Comparison of ENCODE assay signal across 10 cellular contexts in genomic region chr17:39094607-39095308, GRCh38. TPM values are rescaled to one million over a fixed set of nuclear protein-coding genes. Genes with fewer than 3 reads are reported as not detected.
A peak's percentile ranks its signal among the peaks of the same experiment; 100 is the strongest.
DNase-seq lines count a peak whose midpoint lies in the region; TF ChIP-seq lines count a peak whose summit lies in the region.
"Had no signal": no experiment of that assay in that cellular context is flagged by ENCODE, and none has a peak within 500 bp of the region (broad histone marks: within the 10 kb centered on the region; RNA-seq: fewer than 3 reads in every experiment).

No MANE protein-coding gene starts in this region.

- peaks cover 82% of the 10 kb centered on the region for H3K4me1 Mint-ChIP-seq in stimulated activated naive CD8-positive, alpha-beta T cell treated with anti-CD3 and anti-CD28 coated beads, Interleukin-15, Interleukin-2, amounts not matched to agents 100 ng/mL and 50 ng/mL, for 24 hours (ENCODE audit: low read depth)

- H3K36me3 ChIP-seq in esophagus (ENCODE audit: control insufficient read depth in 2 of 2, insufficient read depth in 2 of 2, low read length in 1 of 2), result no peaks in the 10 kb centered on the region
- H3K36me3 ChIP-seq in prostate gland, result no peaks in the 10 kb centered on the region

- peak overlapping the region; percentile 43 to 56 for H3K27ac ChIP-seq in esophagus (ENCODE audit: low read depth in 2 of 2, low read length in 1 of 2)
- no peak overlapping the region for H3K27ac ChIP-seq in prostate gland

- no peaks in the 10 kb centered on the region for H3K36me3 Mint-ChIP-seq in stimulated activated naive CD8-positive, alpha-beta T cell treated with anti-CD3 and anti-CD28 coated beads, Interleukin-15, Interleukin-2, amounts not matched to agents 100 ng/mL and 50 ng/mL, for 24 hours (ENCODE audit: low read depth)
- H3K36me3 Mint-ChIP-seq: naive B cell had no signal

- H3K9me3 Mint-ChIP-seq in stimulated activated naive CD8-positive, alpha-beta T cell treated with anti-CD3 and anti-CD28 coated beads, Interleukin-15, Interleukin-2, amounts not matched to agents 100 ng/mL and 50 ng/mL, for 24 hours, result no peaks in the 10 kb centered on the region
- H3K9me3 Mint-ChIP-seq: naive B cell had no signal

- DNase-seq in activated T-cell treated with anti-CD3 and anti-CD28 coated beads for 24 hours (ENCODE audit: low read depth) (peak; percentile 11), activated T-cell treated with anti-CD3 and anti-CD28 coated beads for 4 hours (no peak), NCI-H1417 treated with DMSO at 0.1 percent for 48 hours (lab: John Stamatoyannopoulos, UW) (no peak), prostate gland (ENCODE audit: low spot score) (no peak), GF-D8 (lab: John Stamatoyannopoulos, UW) (no peak)
- peak; percentile 17 to 27 for DNase-seq in activated CD4-positive, alpha-beta T cell treated with anti-CD3 and anti-CD28 coated beads, Interleukin-2, amount 50 U/mL, for 48 hours
- DNase-seq: naive B cell, NCI-H2171 treated with DMSO at 0.1 percent for 48 hours had no signal

- WGBS in esophagus, 2 donors, result 48 to 55% methylated on average over 8 of the region's 8 CpGs
- WGBS in prostate gland, result 57% methylated on average over 8 of the region's 8 CpGs

- TF ChIP-seq CTCF in prostate gland (IDR thresholded peaks at IDR 0.05), result no peak

- H3K27me3 ChIP-seq in esophagus (ENCODE audit: control insufficient read depth in 1 of 2, insufficient read depth in 2 of 2, low read length in 2 of 2), result no peaks in the 10 kb centered on the region
- no peaks in the 10 kb centered on the region for H3K27me3 ChIP-seq in prostate gland (replicated peaks; ENCODE audit: insufficient read depth)

- intact Hi-C loops in prostate gland (cut with DNase I), result no loop called here

- peaks cover 0 to 2% of the 10 kb centered on the region in 2 donors for H3K4me1 ChIP-seq in esophagus (ENCODE audit: control insufficient read depth in 2 of 2, insufficient read depth in 2 of 2, low read length in 1 of 2)
- H3K4me1 ChIP-seq in prostate gland (replicated peaks), result no peaks in the 10 kb centered on the region

- H3K9me3 ChIP-seq in esophagus (ENCODE audit: control insufficient read depth in 2 of 2, insufficient read depth in 1 of 2, low read depth in 1 of 2, low read length in 1 of 2) (no peaks in the 10 kb centered on the region), prostate gland (no peaks in the 10 kb centered on the region)

- H3K4me3 ChIP-seq in esophagus (ENCODE audit: low read depth in 1 of 2, low read length in 2 of 2) (no peak overlapping the region), prostate gland (no peak overlapping the region)

- peak overlapping the region; percentile 59 for H3K27ac Mint-ChIP-seq in stimulated activated naive CD8-positive, alpha-beta T cell treated with anti-CD3 and anti-CD28 coated beads, Interleukin-15, Interleukin-2, amounts not matched to agents 100 ng/mL and 50 ng/mL, for 24 hours

- TF ChIP-seq POLR2A in prostate gland (IDR thresholded peaks at IDR 0.05), result no peak

- H3K27me3 Mint-ChIP-seq in stimulated activated naive CD8-positive, alpha-beta T cell treated with anti-CD3 and anti-CD28 coated beads, Interleukin-15, Interleukin-2, amounts not matched to agents 100 ng/mL and 50 ng/mL, for 24 hours, result no peaks in the 10 kb centered on the region

- peak overlapping the region; percentile 28 for H3K4me3 Mint-ChIP-seq in stimulated activated naive CD8-positive, alpha-beta T cell treated with anti-CD3 and anti-CD28 coated beads, Interleukin-15, Interleukin-2, amounts not matched to agents 100 ng/mL and 50 ng/mL, for 24 hours

RNA-seq across cellular contexts. Expression of gene PLXDC1, which starts 56.7 kb away (rescaled TPM):
- polyA plus RNA-seq in esophagus, result 1 to 10 TPM; 4.7 to 6.0 TPM
- 1 to 10 TPM; 3.9 to 5.4 TPM for total RNA-seq in prostate gland

Comparison
In these comparisons a context has a peak if more than half of its experiments do, and no peak if none do; other contexts are left out.
1. DNase-seq: peak in activated T-cell treated with anti-CD3 and anti-CD28 coated beads for 24 hours (single experiment) and activated CD4-positive, alpha-beta T cell treated with anti-CD3 and anti-CD28 coated beads, Interleukin-2, amount 50 U/mL, for 48 hours (2 of 2); none in activated T-cell treated with anti-CD3 and anti-CD28 coated beads for 4 hours (single experiment), NCI-H1417 treated with DMSO at 0.1 percent for 48 hours (single experiment), prostate gland (single experiment) and GF-D8 (single experiment).
2. H3K27ac ChIP-seq: peak in esophagus (2 of 2); none in prostate gland (0 of 2).